ENCODE assay signal across 14 cellular contexts in genomic region chrX:113512700-113513395, GRCh38.
DNase-seq lines count a peak whose midpoint lies in the region; ATAC-seq, FAIRE-seq and TF ChIP-seq lines count a peak whose summit lies in the region.
"Had no signal": no experiment of that assay in that cellular context is flagged by ENCODE, and none has a peak within 500 bp of the region (broad histone marks: within the 10 kb centered on the region; RNA-seq: fewer than 3 reads in every experiment).

No MANE protein-coding gene starts in this region.

- H3K9me3 Mint-ChIP-seq in osteocyte (ENCODE audit: unreplicated experiment) = no peaks in the 10 kb centered on the region

- intact Hi-C loops in left ventricle myocardium superior (cut with micrococcal nuclease) = no loop called here

- H3K27me3 Mint-ChIP-seq in osteocyte (ENCODE audit: unreplicated experiment) = no peaks in the 10 kb centered on the region
- H3K27me3 Mint-ChIP-seq: progenitor cell of endocrine pancreas had no signal

- H3K27ac Mint-ChIP-seq in osteocyte (ENCODE audit: unreplicated experiment) = peak overlapping the region; percentile 9
- H3K27ac Mint-ChIP-seq: progenitor cell of endocrine pancreas had no signal

- WGBS in small intestine, 3 donors = 64 to 70% (median 68%) methylated on average over 7 of the region's 7 CpGs

- ATAC-seq in RWPE2 (ENCODE audit: low read depth) = peak; percentile 89
- no peak for ATAC-seq in left ventricle myocardium superior
- no peak for ATAC-seq in GM21786 (IDR thresholded peaks at IDR 0.05; ENCODE audit: unreplicated experiment)

- H3K4me3 Mint-ChIP-seq in osteocyte (ENCODE audit: unreplicated experiment) = no peak overlapping the region

- no peaks in the 10 kb centered on the region for H3K36me3 Mint-ChIP-seq in osteocyte (ENCODE audit: unreplicated experiment)

- H3K27ac ChIP-seq in RWPE2 (ENCODE audit: poor library complexity, severe bottlenecking) (peak overlapping the region; percentile 79), small intestine (ENCODE audit: low read depth in 1 of 2, low read length in 1 of 2) (no peak overlapping the region)
- H3K27ac ChIP-seq: SJCRH30 had no signal

- TF ChIP-seq CTCF in RWPE2 (IDR thresholded peaks at IDR 0.05; ENCODE audit: poor library complexity, severe bottlenecking) (no peak), osteocyte (IDR thresholded peaks at IDR 0.05) (no peak)

- H3K9me3 ChIP-seq in RWPE2 (ENCODE audit: severe bottlenecking) (no peaks in the 10 kb centered on the region), small intestine (ENCODE audit: control insufficient read depth, low read depth) (no peaks in the 10 kb centered on the region)
- H3K9me3 ChIP-seq: SJCRH30 had no signal

- DNase-seq in GM03348 (ENCODE audit: low spot score) (peak; percentile 45), RWPE2 (ENCODE audit: low spot score) (no peak), fibroblast of gingiva (ENCODE audit: low read depth) (peak; percentile 53), osteocyte (ENCODE audit: extremely low spot score, unreplicated experiment) (no peak), left ventricle myocardium superior (no peak), small intestine (no peak), NOMO-1 treated with DMSO at 0.1 percent for 48 hours (lab: John Stamatoyannopoulos, UW; ENCODE audit: unreplicated experiment) (no peak)
- DNase-seq: activated CD4-positive, CD25-positive, alpha-beta regulatory T cell treated with anti-CD3 and anti-CD28 coated beads, Interleukin-2, amount 50 U/mL, for 72 hours; activated effector memory CD4-positive, alpha-beta T cell treated with anti-CD3 and anti-CD28 coated beads, Interleukin-2, amount 50 U/mL, for 16 hours; mesendoderm; NCI-H526 treated with DMSO at 0.1 percent for 48 hours had no signal

- H3K36me3 ChIP-seq in RWPE2 (ENCODE audit: low read depth) = no peaks in the 10 kb centered on the region
- H3K36me3 ChIP-seq in small intestine (ENCODE audit: control insufficient read depth in 2 of 2, insufficient read depth in 2 of 2, low read length in 2 of 2) = no peaks in the 10 kb centered on the region
- H3K36me3 ChIP-seq: SJCRH30 had no signal

- H3K27me3 ChIP-seq in RWPE2 (ENCODE audit: insufficient read depth, poor library complexity, severe bottlenecking) (no peaks in the 10 kb centered on the region), small intestine (ENCODE audit: control insufficient read depth in 2 of 2, insufficient read depth in 2 of 2, low read length in 2 of 2) (no peaks in the 10 kb centered on the region)
- H3K27me3 ChIP-seq: SJCRH30 had no signal

- peaks cover 26% of the 10 kb centered on the region for H3K4me1 Mint-ChIP-seq in osteocyte (ENCODE audit: unreplicated experiment)

- H3K4me3 ChIP-seq in RWPE2 (ENCODE audit: severe bottlenecking) (no peak overlapping the region), small intestine (ENCODE audit: low read depth in 1 of 2, low read length in 2 of 2) (no peak overlapping the region)
- H3K4me3 ChIP-seq: SJCRH30 had no signal

- FAIRE-seq in small intestine (lab: Jason Lieb, UNC) = no peak

- peaks cover 12% of the 10 kb centered on the region for H3K4me1 ChIP-seq in RWPE2 (ENCODE audit: insufficient read depth, poor library complexity, severe bottlenecking)
- H3K4me1 ChIP-seq in small intestine (ENCODE audit: control insufficient read depth in 2 of 2, insufficient read depth in 1 of 2, low read depth in 1 of 2, low read length in 1 of 2) = no peaks in the 10 kb centered on the region
- H3K4me1 ChIP-seq: SJCRH30 had no signal

Comparison
In these comparisons a context has a peak if more than half of its experiments do, and no peak if none do; other contexts are left out.
1. DNase-seq: peak in GM03348 (single experiment) and fibroblast of gingiva (single experiment); none in RWPE2 (single experiment), osteocyte (single experiment), left ventricle myocardium superior (single experiment), small intestine (single experiment) and NOMO-1 treated with DMSO at 0.1 percent for 48 hours (single experiment).